ENCODE assay signal across 22 cellular contexts in the genomic region with DNA sequence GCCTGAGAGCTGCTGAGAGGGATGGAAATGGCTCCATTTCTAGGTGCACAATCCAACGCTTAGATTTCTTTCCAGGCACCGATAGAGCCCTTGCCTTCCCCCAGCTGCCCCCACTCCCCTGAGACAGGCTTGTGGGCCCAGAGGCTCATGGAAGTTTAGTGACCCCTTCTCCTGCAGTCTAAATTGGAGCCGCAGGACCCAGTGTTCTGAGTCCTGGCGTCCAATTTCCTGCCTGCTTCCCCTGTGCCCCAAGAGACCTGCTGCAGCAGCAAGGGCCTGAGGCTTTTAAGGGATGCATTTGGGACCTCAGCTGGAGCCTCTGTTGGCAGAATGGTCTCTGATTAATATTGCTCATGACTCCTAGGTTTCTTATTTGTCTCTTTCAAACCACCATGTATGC.
DNase-seq lines count a peak whose midpoint lies in the region; ATAC-seq lines count a peak whose summit lies in the region.
"Had no signal": no experiment of that assay in that cellular context is flagged by ENCODE, and none has a peak within 500 bp of the region (broad histone marks: within the 10 kb centered on the region; RNA-seq: fewer than 3 reads in every experiment).

No MANE protein-coding gene starts in this region.

- H3K27ac ChIP-seq in layer of hippocampus (ENCODE audit: low read depth, low read length), result peak overlapping the region; percentile 9
- no peak overlapping the region for H3K27ac ChIP-seq in effector memory CD4-positive, alpha-beta T cell (ENCODE audit: insufficient read depth, low read length, poor library complexity, severe bottlenecking)
- H3K27ac ChIP-seq: brain microvascular endothelial cell, GM23248, SJSA1 had no signal

- H3K9me3 ChIP-seq in effector memory CD4-positive, alpha-beta T cell (ENCODE audit: control insufficient read depth, low read length), result no peaks in the 10 kb centered on the region
- H3K9me3 ChIP-seq: SJSA1, tibial nerve had no signal

- no peaks in the 10 kb centered on the region for H3K27me3 ChIP-seq in layer of hippocampus (ENCODE audit: control insufficient read depth, insufficient read depth, low read length)
- H3K27me3 ChIP-seq in effector memory CD4-positive, alpha-beta T cell (replicated peaks; ENCODE audit: control insufficient read depth, insufficient read depth, low read length, poor library complexity, severe bottlenecking), result no peaks in the 10 kb centered on the region
- H3K27me3 ChIP-seq: brain microvascular endothelial cell, SJSA1, tibial nerve had no signal

- peaks cover 23 to 26% (median 24%) of the 10 kb centered on the region in 3 donors for H3K4me1 Mint-ChIP-seq in IgD-negative memory B cell
- H3K4me1 Mint-ChIP-seq in activated T-helper 17 cell treated with anti-CD3 and anti-CD28 coated beads, Interleukin-2, amount 50 U/mL, for 72 hours, result peaks cover 43% of the 10 kb centered on the region
- H3K4me1 Mint-ChIP-seq in stimulated activated naive CD8-positive, alpha-beta T cell treated with anti-CD3 and anti-CD28 coated beads, Interleukin-15, amount 100 ng/mL, for 72 hours, result peaks cover 92% of the 10 kb centered on the region

- peaks cover 35% of the 10 kb centered on the region for H3K36me3 ChIP-seq in effector memory CD4-positive, alpha-beta T cell (ENCODE audit: control insufficient read depth, insufficient read depth, low read length)
- H3K36me3 ChIP-seq: brain microvascular endothelial cell, SJSA1, tibial nerve had no signal

- no peak for ATAC-seq in activated T-helper 17 cell treated with anti-CD3 and anti-CD28 coated beads, Interleukin-2, amount 50 U/mL, for 72 hours (replicated peaks)
- no peak for ATAC-seq in stimulated activated naive CD8-positive, alpha-beta T cell treated with anti-CD3 and anti-CD28 coated beads, Interleukin-15, amount 100 ng/mL, for 72 hours
- ATAC-seq in HG03159 (IDR thresholded peaks at IDR 0.05; ENCODE audit: unreplicated experiment) (no peak), GM19351 (IDR thresholded peaks at IDR 0.05; ENCODE audit: unreplicated experiment) (no peak), HG03097 (IDR thresholded peaks at IDR 0.05; ENCODE audit: low FRiP score, unreplicated experiment) (no peak)
- ATAC-seq: HepG2 had no signal

- no peaks in the 10 kb centered on the region for H3K36me3 Mint-ChIP-seq in IgD-negative memory B cell
- peaks cover 96% of the 10 kb centered on the region for H3K36me3 Mint-ChIP-seq in activated T-helper 17 cell treated with anti-CD3 and anti-CD28 coated beads, Interleukin-2, amount 50 U/mL, for 72 hours (ENCODE audit: low read depth)

- H3K4me3 Mint-ChIP-seq in IgD-negative memory B cell, result no peak overlapping the region
- peak overlapping the region; percentile 91 for H3K4me3 Mint-ChIP-seq in activated T-helper 17 cell treated with anti-CD3 and anti-CD28 coated beads, Interleukin-2, amount 50 U/mL, for 72 hours
- peak overlapping the region; percentile 69 to 76 for H3K4me3 Mint-ChIP-seq in stimulated activated naive CD8-positive, alpha-beta T cell treated with anti-CD3 and anti-CD28 coated beads, Interleukin-15, amount 100 ng/mL, for 72 hours
- H3K4me3 Mint-ChIP-seq: activated naive CD4-positive, alpha-beta T cell treated with anti-CD3 and anti-CD28 coated beads for 36 hours; B cell had no signal

- no peaks in the 10 kb centered on the region for H3K9me3 Mint-ChIP-seq in IgD-negative memory B cell
- H3K9me3 Mint-ChIP-seq in activated T-helper 17 cell treated with anti-CD3 and anti-CD28 coated beads, Interleukin-2, amount 50 U/mL, for 72 hours, result no peaks in the 10 kb centered on the region
- H3K9me3 Mint-ChIP-seq in stimulated activated naive CD8-positive, alpha-beta T cell treated with anti-CD3 and anti-CD28 coated beads, Interleukin-15, amount 100 ng/mL, for 72 hours, result no peaks in the 10 kb centered on the region
- H3K9me3 Mint-ChIP-seq: activated naive CD4-positive, alpha-beta T cell treated with anti-CD3 and anti-CD28 coated beads for 36 hours had no signal

- DNase-seq in stimulated activated naive CD8-positive, alpha-beta T cell treated with anti-CD3 and anti-CD28 coated beads, Interleukin-15, amount 100 ng/mL, for 72 hours, result no peak
- DNase-seq in effector memory CD4-positive, alpha-beta T cell, result no peak
- DNase-seq: activated CD4-positive, alpha-beta T cell treated with anti-CD3 and anti-CD28 coated beads for 1 hour; activated naive CD4-positive, alpha-beta T cell treated with anti-CD3 and anti-CD28 coated beads for 36 hours; brain microvascular endothelial cell; hippocampal formation; kidney; NCI-H2029; NCI-H524 treated with DMSO at 0.1 percent for 48 hours; stimulated activated CD4-positive, alpha-beta T cell treated with anti-CD3 and anti-CD28 coated beads, Interleukin-4, amount 100 ng/mL, for 24 hours; T-helper 9 cell had no signal

- H3K27me3 Mint-ChIP-seq in IgD-negative memory B cell, result no peaks in the 10 kb centered on the region
- no peaks in the 10 kb centered on the region for H3K27me3 Mint-ChIP-seq in activated T-helper 17 cell treated with anti-CD3 and anti-CD28 coated beads, Interleukin-2, amount 50 U/mL, for 72 hours
- no peaks in the 10 kb centered on the region for H3K27me3 Mint-ChIP-seq in stimulated activated naive CD8-positive, alpha-beta T cell treated with anti-CD3 and anti-CD28 coated beads, Interleukin-15, amount 100 ng/mL, for 72 hours
- H3K27me3 Mint-ChIP-seq: B cell had no signal

- peaks cover 40% of the 10 kb centered on the region for H3K4me1 ChIP-seq in effector memory CD4-positive, alpha-beta T cell (ENCODE audit: control insufficient read depth, insufficient read depth, low read length, poor library complexity, severe bottlenecking)

- H3K4me3 ChIP-seq in effector memory CD4-positive, alpha-beta T cell (ENCODE audit: insufficient read depth, low read depth, low read length, poor library complexity, severe bottlenecking), result no peak overlapping the region
- H3K4me3 ChIP-seq: GM23248, SJSA1, tibial nerve had no signal

- H3K27ac Mint-ChIP-seq in IgD-negative memory B cell, result peak overlapping the region in 2 of 3 donors; percentile 73 to 82
- H3K27ac Mint-ChIP-seq in activated T-helper 17 cell treated with anti-CD3 and anti-CD28 coated beads, Interleukin-2, amount 50 U/mL, for 72 hours, result no peak overlapping the region
- no peak overlapping the region for H3K27ac Mint-ChIP-seq in stimulated activated naive CD8-positive, alpha-beta T cell treated with anti-CD3 and anti-CD28 coated beads, Interleukin-15, amount 100 ng/mL, for 72 hours
- H3K27ac Mint-ChIP-seq: activated naive CD4-positive, alpha-beta T cell treated with anti-CD3 and anti-CD28 coated beads for 36 hours; B cell had no signal

Comparison
In these comparisons a context has a peak if more than half of its experiments do, and no peak if none do; other contexts are left out.
1. H3K27ac Mint-ChIP-seq: peak in IgD-negative memory B cell (2 of 3); none in activated T-helper 17 cell treated with anti-CD3 and anti-CD28 coated beads, Interleukin-2, amount 50 U/mL, for 72 hours (single experiment) and stimulated activated naive CD8-positive, alpha-beta T cell treated with anti-CD3 and anti-CD28 coated beads, Interleukin-15, amount 100 ng/mL, for 72 hours (0 of 2).
2. H3K4me3 Mint-ChIP-seq: peak in activated T-helper 17 cell treated with anti-CD3 and anti-CD28 coated beads, Interleukin-2, amount 50 U/mL, for 72 hours (single experiment) and stimulated activated naive CD8-positive, alpha-beta T cell treated with anti-CD3 and anti-CD28 coated beads, Interleukin-15, amount 100 ng/mL, for 72 hours (2 of 2); none in IgD-negative memory B cell (0 of 4).